In genomic region chr4:123826896-123827295, GRCh38 we compare ENCODE assay signal across 16 cellular contexts.
DNase-seq lines count a peak whose midpoint lies in the region; ATAC-seq and TF ChIP-seq lines count a peak whose summit lies in the region.
"Had no signal": no experiment of that assay in that cellular context is flagged by ENCODE, and none has a peak within 500 bp of the region (broad histone marks: within the 10 kb centered on the region; RNA-seq: fewer than 3 reads in every experiment).

No MANE protein-coding gene starts in this region.

- no peak for TF ChIP-seq EP300 in Ishikawa (IDR thresholded peaks at IDR 0.05; ENCODE audit: borderline replicate concordance)

- H3K27ac ChIP-seq in adrenal gland = no peak overlapping the region
- H3K27ac ChIP-seq: ascending aorta, sigmoid colon had no signal

- no peaks in the 10 kb centered on the region for H3K36me3 ChIP-seq in adrenal gland (replicated peaks in 1 of 2)
- no peaks in the 10 kb centered on the region for H3K36me3 ChIP-seq in BE2C
- H3K36me3 ChIP-seq: ascending aorta, sigmoid colon had no signal

- no peak for TF ChIP-seq RAD21 in Ishikawa (IDR thresholded peaks at IDR 0.05; ENCODE audit: low read depth)

- intact Hi-C loops in adrenal gland (cut with DNase I) = no loop called here

- no peak for ATAC-seq in HG02885 (IDR thresholded peaks at IDR 0.05; ENCODE audit: poor library complexity, unreplicated experiment)
- ATAC-seq: effector memory CD8-positive, alpha-beta T cell; HepG2 had no signal

- TF ChIP-seq CTCF in adrenal gland (IDR thresholded peaks at IDR 0.05) (no peak), fibroblast of villous mesenchyme (IDR thresholded peaks at IDR 0.05; ENCODE audit: insufficient read depth, low read depth, low read length) (no peak), BE2C (IDR thresholded peaks at IDR 0.05; ENCODE audit: low read depth, low read length) (no peak)

- no peaks in the 10 kb centered on the region for H3K9me3 ChIP-seq in adrenal gland (replicated peaks in 1 of 3)
- no peaks in the 10 kb centered on the region for H3K9me3 ChIP-seq in BE2C
- H3K9me3 ChIP-seq: ascending aorta, sigmoid colon had no signal

- H3K27me3 ChIP-seq in adrenal gland = no peaks in the 10 kb centered on the region
- no peaks in the 10 kb centered on the region for H3K27me3 ChIP-seq in BE2C
- H3K27me3 ChIP-seq: ascending aorta, sigmoid colon had no signal

- H3K4me3 ChIP-seq in adrenal gland = no peak overlapping the region
- H3K4me3 ChIP-seq in fibroblast of villous mesenchyme (ENCODE audit: low read depth, low read length) = no peak overlapping the region
- no peak overlapping the region for H3K4me3 ChIP-seq in skeletal muscle cell (ENCODE audit: low read depth, low read length)
- H3K4me3 ChIP-seq in BE2C (ENCODE audit: low read depth, low read length) = no peak overlapping the region
- H3K4me3 ChIP-seq: ascending aorta, sigmoid colon had no signal

- peaks cover 5 to 34% of the 10 kb centered on the region in 2 donors for H3K4me1 ChIP-seq in adrenal gland (replicated peaks in 1 of 2)
- no peaks in the 10 kb centered on the region for H3K4me1 ChIP-seq in BE2C

- WGBS in adrenal gland, 4 donors = 93 to 100% (median 95%) methylated on average over 2 of the region's 2 CpGs

- no peak for TF ChIP-seq POLR2A in adrenal gland (IDR thresholded peaks at IDR 0.05)

- peak; percentile 47 to 81 (median 63) for DNase-seq in adrenal gland
- DNase-seq in fibroblast of villous mesenchyme (ENCODE audit: low read depth) = peak; percentile 46
- DNase-seq in skeletal muscle cell (ENCODE audit: low read depth) = peak; percentile 65
- no peak for DNase-seq in BE2C
- no peak for DNase-seq in H4 (ENCODE audit: low spot score)
- DNase-seq: activated CD4-positive, alpha-beta memory T cell treated with anti-CD3 and anti-CD28 coated beads, Interleukin-2, amount 10 ng/mL, durations not matched to agents 7 days and 5 days; CD4-positive, alpha-beta T cell; effector memory CD8-positive, alpha-beta T cell; NCI-H1048; NCI-H510A; sigmoid colon; stimulated activated naive CD4-positive, alpha-beta T cell treated with Interleukin-2 at 50 U/mL for 16 hours had no signal

TF ChIP-seq in Ishikawa, 13 proteins besides CTCF, POLR2A, EP300 and RAD21:
- TF ChIP-seq CEBPB (IDR thresholded peaks at IDR 0.05) = no peak
- TF ChIP-seq, protein P1, sequence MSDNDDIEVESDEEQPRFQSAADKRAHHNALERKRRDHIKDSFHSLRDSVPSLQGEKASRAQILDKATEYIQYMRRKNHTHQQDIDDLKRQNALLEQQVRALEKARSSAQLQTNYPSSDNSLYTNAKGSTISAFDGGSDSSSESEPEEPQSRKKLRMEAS (IDR thresholded peaks at IDR 0.05) = no peak
- TF ChIP-seq, protein P2, sequence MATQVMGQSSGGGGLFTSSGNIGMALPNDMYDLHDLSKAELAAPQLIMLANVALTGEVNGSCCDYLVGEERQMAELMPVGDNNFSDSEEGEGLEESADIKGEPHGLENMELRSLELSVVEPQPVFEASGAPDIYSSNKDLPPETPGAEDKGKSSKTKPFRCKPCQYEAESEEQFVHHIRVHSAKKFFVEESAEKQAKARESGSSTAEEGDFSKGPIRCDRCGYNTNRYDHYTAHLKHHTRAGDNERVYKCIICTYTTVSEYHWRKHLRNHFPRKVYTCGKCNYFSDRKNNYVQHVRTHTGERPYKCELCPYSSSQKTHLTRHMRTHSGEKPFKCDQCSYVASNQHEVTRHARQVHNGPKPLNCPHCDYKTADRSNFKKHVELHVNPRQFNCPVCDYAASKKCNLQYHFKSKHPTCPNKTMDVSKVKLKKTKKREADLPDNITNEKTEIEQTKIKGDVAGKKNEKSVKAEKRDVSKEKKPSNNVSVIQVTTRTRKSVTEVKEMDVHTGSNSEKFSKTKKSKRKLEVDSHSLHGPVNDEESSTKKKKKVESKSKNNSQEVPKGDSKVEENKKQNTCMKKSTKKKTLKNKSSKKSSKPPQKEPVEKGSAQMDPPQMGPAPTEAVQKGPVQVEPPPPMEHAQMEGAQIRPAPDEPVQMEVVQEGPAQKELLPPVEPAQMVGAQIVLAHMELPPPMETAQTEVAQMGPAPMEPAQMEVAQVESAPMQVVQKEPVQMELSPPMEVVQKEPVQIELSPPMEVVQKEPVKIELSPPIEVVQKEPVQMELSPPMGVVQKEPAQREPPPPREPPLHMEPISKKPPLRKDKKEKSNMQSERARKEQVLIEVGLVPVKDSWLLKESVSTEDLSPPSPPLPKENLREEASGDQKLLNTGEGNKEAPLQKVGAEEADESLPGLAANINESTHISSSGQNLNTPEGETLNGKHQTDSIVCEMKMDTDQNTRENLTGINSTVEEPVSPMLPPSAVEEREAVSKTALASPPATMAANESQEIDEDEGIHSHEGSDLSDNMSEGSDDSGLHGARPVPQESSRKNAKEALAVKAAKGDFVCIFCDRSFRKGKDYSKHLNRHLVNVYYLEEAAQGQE (IDR thresholded peaks at IDR 0.05; ENCODE audit: low read depth) = no peak
- TF ChIP-seq NFIC (IDR thresholded peaks at IDR 0.05) = peak; percentile 48
- TF ChIP-seq ZBTB7A (IDR thresholded peaks at IDR 0.05; ENCODE audit: low read depth) = no peak
- no peak for TF ChIP-seq YY1 (IDR thresholded peaks at IDR 0.05; ENCODE audit: low read depth)
TF ChIP-seq in Ishikawa: peak in this region for 1.

Comparison
In these comparisons a context has a peak if more than half of its experiments do, and no peak if none do; other contexts are left out.
1. DNase-seq: peak in adrenal gland (7 of 7), fibroblast of villous mesenchyme (single experiment) and skeletal muscle cell (single experiment); none in BE2C (single experiment) and H4 (single experiment).